8 cellular contexts compared by ENCODE assay signal in the genomic region with DNA sequence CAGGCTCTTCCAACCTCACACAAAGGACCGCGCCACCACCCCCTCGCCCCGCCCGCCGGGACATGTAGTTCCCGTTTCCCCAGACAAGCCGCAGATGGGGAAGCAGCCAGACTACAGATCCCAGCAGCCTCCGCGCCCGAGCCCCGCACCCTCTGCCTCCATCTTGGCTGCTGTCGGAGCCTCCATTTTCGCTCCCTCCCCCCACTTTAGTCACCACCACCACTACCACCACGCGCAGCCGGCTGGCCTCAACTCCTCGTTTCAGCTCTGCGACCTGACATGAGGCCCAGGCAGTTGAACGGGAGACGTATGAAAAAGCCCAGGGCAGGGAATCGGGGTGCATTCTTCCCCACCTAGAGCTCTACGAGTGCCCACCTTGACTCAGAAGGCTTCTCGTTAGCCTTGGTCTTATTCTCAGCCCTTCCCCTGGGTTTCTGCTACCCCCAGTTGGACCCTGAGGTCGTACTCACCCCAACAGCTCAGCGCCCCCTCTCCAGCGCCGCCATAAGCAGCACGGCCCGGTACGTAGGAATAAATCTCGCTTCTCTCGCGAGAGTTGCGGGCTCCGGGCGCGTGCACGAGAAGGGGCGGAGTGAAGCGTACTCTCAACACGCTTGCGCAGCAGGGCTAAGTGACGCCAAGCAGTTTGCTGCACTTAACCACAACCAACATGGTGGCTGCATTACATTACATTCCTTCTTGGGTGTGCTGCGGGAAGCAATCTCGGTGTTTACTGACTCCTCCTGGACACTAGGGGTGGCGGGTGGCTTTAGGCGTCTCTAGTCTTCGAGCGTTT. TPM values are rescaled to one million over a fixed set of nuclear protein-coding genes. Genes with fewer than 3 reads are reported as not detected.
DNase-seq lines count a peak whose midpoint lies in the region; ATAC-seq, FAIRE-seq and TF ChIP-seq lines count a peak whose summit lies in the region.

A gene (minus strand): TSS at position 530 of the 796 bp plus-strand sequence. CDS start 18,094 bp downstream, outside the sequence.

- peak; percentile 84 for ATAC-seq in GM18502 (IDR thresholded peaks at IDR 0.05; ENCODE audit: poor library complexity, unreplicated experiment)
- ATAC-seq in HG02970 (IDR thresholded peaks at IDR 0.05; ENCODE audit: low FRiP score, unreplicated experiment), result peak; percentile 84
- ATAC-seq in left ventricle myocardium superior, result peak; percentile 96
- ATAC-seq in psoas muscle, result peak; percentile 85 to 95 (median 91)

- 0 to 1% (median 0%) methylated on average over 50 of the region's 50 CpGs for WGBS in psoas muscle, 3 donors

- H3K27ac ChIP-seq in psoas muscle, result peak within 1 kb of the TSS; percentile 100

- peak; percentile 99 for FAIRE-seq in urothelium cell line (lab: Jason Lieb, UNC)

- peaks cover 25% of the 10 kb centered on the region for H3K4me1 ChIP-seq in psoas muscle

- peak within 1 kb of the TSS; percentile 84 for H3K4me3 ChIP-seq in psoas muscle

- no peaks in the 10 kb centered on the region for H3K36me3 ChIP-seq in psoas muscle (ENCODE audit: insufficient read depth in 1 of 2, low read depth in 1 of 2)

- intact Hi-C loops in T-helper 2 cell treated with Interferon-gamma antibody and Interleukin-4, amounts not matched to agents 100 ng/mL and 5 ng/mL, for 36 hours (cut with micrococcal nuclease), result loop anchor here (1.0 to 2.0 kb wide), 6 partner anchors 23 to 945 kb away; a partner anchor contains a TSS
- intact Hi-C loops in left ventricle myocardium superior (cut with micrococcal nuclease), result no loop called here
- intact Hi-C loops in psoas muscle (cut with DNase I), result loop anchor here (2.0 to 10.0 kb wide), 4 partner anchors 63 to 245 kb away; a partner anchor contains a TSS

- TF ChIP-seq CTCF in psoas muscle (IDR thresholded peaks at IDR 0.05), result peak; percentile 55

- H3K27me3 ChIP-seq in psoas muscle (ENCODE audit: insufficient read depth in 3 of 3, low read length in 2 of 3), result no peaks in the 10 kb centered on the region

- DNase-seq in NCI-H187 treated with DMSO at 0.1 percent for 48 hours (lab: John Stamatoyannopoulos, UW), result peak; percentile 94
- peak; percentile 72 to 97 (median 92) for DNase-seq in anterior cingulate cortex (lab: John Stamatoyannopoulos, UW)
- peak; percentile 97 for DNase-seq in left ventricle myocardium superior
- DNase-seq in psoas muscle, result peak; percentile 96 to 99
- DNase-seq in urothelium cell line (ENCODE audit: low spot score), result peak; percentile 98

- H3K9me3 ChIP-seq in psoas muscle, result no peaks in the 10 kb centered on the region

RNA-seq across cellular contexts. Expression of the gene that starts here (rescaled TPM):
- 346 and 367 TPM in 2 replicates for total RNA-seq in T-helper 2 cell treated with Interferon-gamma antibody and Interleukin-4, amounts not matched to agents 100 ng/mL and 5 ng/mL, for 36 hours
- total RNA-seq in left ventricle myocardium superior, result 923 TPM
- 1,000 to 10,000 TPM; 1,331 to 1,888 (median 1,427) TPM for total RNA-seq in psoas muscle
- polyA plus RNA-seq in psoas muscle, result 1,000 to 10,000 TPM in 1 of 3 donors, 100 to 1,000 TPM in 2; 305 to 1,390 (median 578) TPM

Comparison
In these comparisons a context has a peak if more than half of its experiments do, and no peak if none do; other contexts are left out.
1. Peak in every context shown above with its lines: DNase-seq, ATAC-seq, H3K4me3 ChIP-seq and H3K27ac ChIP-seq.